In genomic region chr1:120850531-120851421, GRCh38 we compare ENCODE assay signal across 1 cellular context.
TF ChIP-seq lines count a peak whose summit lies in the region.

No MANE protein-coding gene starts in this region.

TF ChIP-seq in SK-N-SH, 30 proteins besides CTCF, POLR2A, EP300 and RAD21 (continued from another document):
- peak; percentile 81 for TF ChIP-seq JUND (IDR thresholded peaks at IDR 0.05)
- TF ChIP-seq GABPA (IDR thresholded peaks at IDR 0.05; ENCODE audit: low read depth): peak; percentile 70
- TF ChIP-seq TAF1 (IDR thresholded peaks at IDR 0.05; ENCODE audit: borderline replicate concordance, low read depth, low read length): peak; percentile 34; the same call in 1 of the 2 replicates
- TF ChIP-seq CHD2 (IDR thresholded peaks at IDR 0.05; ENCODE audit: low read length, partially characterized antibody): peak; percentile 20
- TF ChIP-seq PBX3 (IDR thresholded peaks at IDR 0.05): peak; percentile 85
- TF ChIP-seq TCF12 (IDR thresholded peaks at IDR 0.05): peak; percentile 61; the same call in 1 of the 2 replicates
